In genomic region chr7:57375783-57376182, GRCh38 we compare ENCODE assay signal across 21 cellular contexts.
"Had no signal": no experiment of that assay in that cellular context is flagged by ENCODE, and none has a peak within 500 bp of the region (broad histone marks: within the 10 kb centered on the region; RNA-seq: fewer than 3 reads in every experiment).

No MANE protein-coding gene starts in this region.

- FAIRE-seq: keratinocyte, pancreas had no signal

- H3K27me3 ChIP-seq: gastrocnemius medialis, pancreas, transverse colon had no signal

- H3K4me3 Mint-ChIP-seq: naive B cell; nephron; stimulated activated naive B cell treated with anti-CD40 and anti-IgM and Interleukin-4, amounts not matched to agents 10 μg/mL and 1 μg/mL and 100 μg/mL, for 72 hours; stimulated activated naive CD8-positive, alpha-beta T cell treated with anti-CD3 and anti-CD28 coated beads, Interleukin-15, amount 100 ng/mL, for 72 hours had no signal

- H3K36me3 ChIP-seq: esophagus muscularis mucosa, gastrocnemius medialis, pancreas, thoracic aorta, transverse colon had no signal

- H3K27ac ChIP-seq: dorsolateral prefrontal cortex, epithelial cell of prostate, esophagus muscularis mucosa, gastrocnemius medialis, pancreas, psoas muscle, thoracic aorta, transverse colon had no signal

- H3K4me1 ChIP-seq: esophagus muscularis mucosa, gastrocnemius medialis, pancreas, psoas muscle, transverse colon had no signal

- H3K9me3 ChIP-seq: gastrocnemius medialis, pancreas, psoas muscle, thoracic aorta had no signal

- H3K27ac Mint-ChIP-seq: naive B cell; nephron; stimulated activated naive B cell treated with anti-CD40 and anti-IgM and Interleukin-4, amounts not matched to agents 10 μg/mL and 1 μg/mL and 100 μg/mL, for 72 hours; stimulated activated naive CD8-positive, alpha-beta T cell treated with anti-CD3 and anti-CD28 coated beads, Interleukin-15, amount 100 ng/mL, for 72 hours had no signal

- DNase-seq: central memory CD4-positive, alpha-beta T cell; cortex of kidney; dorsolateral prefrontal cortex; effector memory CD4-positive, alpha-beta T cell; gastrocnemius medialis; left cardiac atrium; naive B cell; occipital lobe; psoas muscle; retina; stimulated activated CD4-positive, alpha-beta T cell treated with anti-CD3 and anti-CD28 coated beads, Interleukin-2, amount 100 ng/mL, for 24 hours; stimulated activated CD4-positive, alpha-beta T cell treated with anti-CD3 and anti-CD28 coated beads, Interleukin-4, amount 100 ng/mL, for 4 hours; stimulated activated naive B cell treated with anti-CD40 and anti-IgM and Interleukin-4, amounts not matched to agents 10 μg/mL and 1 μg/mL and 100 μg/mL, for 72 hours; stimulated activated naive CD8-positive, alpha-beta T cell treated with anti-CD3 and anti-CD28 coated beads, Interleukin-15, amount 100 ng/mL, for 72 hours; transverse colon had no signal

- H3K4me3 ChIP-seq: dorsolateral prefrontal cortex, esophagus muscularis mucosa, gastrocnemius medialis, pancreas, psoas muscle, thoracic aorta, transverse colon had no signal

- H3K4me1 Mint-ChIP-seq: naive B cell; nephron; stimulated activated naive B cell treated with anti-CD40 and anti-IgM and Interleukin-4, amounts not matched to agents 10 μg/mL and 1 μg/mL and 100 μg/mL, for 72 hours; stimulated activated naive CD8-positive, alpha-beta T cell treated with anti-CD3 and anti-CD28 coated beads, Interleukin-15, amount 100 ng/mL, for 72 hours had no signal

- H3K27me3 Mint-ChIP-seq: naive B cell; stimulated activated naive B cell treated with anti-CD40 and anti-IgM and Interleukin-4, amounts not matched to agents 10 μg/mL and 1 μg/mL and 100 μg/mL, for 72 hours; stimulated activated naive CD8-positive, alpha-beta T cell treated with anti-CD3 and anti-CD28 coated beads, Interleukin-15, amount 100 ng/mL, for 72 hours had no signal
